29 cellular contexts compared by ENCODE assay signal in genomic region chr6:157625764-157626163, GRCh38.
DNase-seq lines count a peak whose midpoint lies in the region; ATAC-seq and TF ChIP-seq lines count a peak whose summit lies in the region.
"Had no signal": no experiment of that assay in that cellular context is flagged by ENCODE, and none has a peak within 500 bp of the region (broad histone marks: within the 10 kb centered on the region; RNA-seq: fewer than 3 reads in every experiment).

No MANE protein-coding gene starts in this region.

- H3K4me1 ChIP-seq in ovary (ENCODE audit: insufficient read depth): no peaks in the 10 kb centered on the region
- H3K4me1 ChIP-seq in spleen: peaks cover 0 to 12% (median 0%) of the 10 kb centered on the region in 6 donors
- H3K4me1 ChIP-seq: body of pancreas, stomach had no signal

- TF ChIP-seq POLR2A in ovary (IDR thresholded peaks at IDR 0.05) (no peak), spleen (IDR thresholded peaks at IDR 0.05) (no peak)

- H3K36me3 Mint-ChIP-seq in IgD-negative memory B cell: peaks cover 15% of the 10 kb centered on the region

- ATAC-seq in GM21390 (IDR thresholded peaks at IDR 0.05; ENCODE audit: unreplicated experiment): no peak
- ATAC-seq: A549; activated CD8-positive, alpha-beta T cell treated with anti-CD3 and anti-CD28 coated beads, Interleukin-2, amount 10 ng/mL, durations not matched to agents 7 days and 5 days; body of pancreas; HCT116 had no signal

- peak; percentile 33 for DNase-seq in AG08395 (ENCODE audit: low spot score)
- peak; percentile 60 for DNase-seq in fibroblast of peridontal ligament (ENCODE audit: extremely low read depth)
- peak in 1 of 5 donors; percentile 39 for DNase-seq in ovary
- DNase-seq in glomerular visceral epithelial cell (ENCODE audit: extremely low spot score): no peak
- DNase-seq in HPDE6-E6E7 (ENCODE audit: extremely low spot score): no peak
- no peak for DNase-seq in spleen
- DNase-seq: activated CD4-positive, alpha-beta T cell treated with anti-CD3 and anti-CD28 coated beads for 4 hours; activated CD8-positive, alpha-beta T cell treated with anti-CD3 and anti-CD28 coated beads, Interleukin-2, amount 10 ng/mL, durations not matched to agents 7 days and 5 days; activated naive CD4-positive, alpha-beta T cell treated with anti-CD3 and anti-CD28 coated beads for 36 hours; adrenal gland; body of pancreas; DMS 273 treated with DMSO at 0.1 percent for 48 hours; EL; erythroblast; NCI-H446; NCI-H774; SHP77 treated with DMSO at 0.1 percent for 48 hours; stomach had no signal

- H3K27me3 ChIP-seq in ovary: no peaks in the 10 kb centered on the region
- H3K27me3 ChIP-seq in spleen (replicated peaks in 1 of 7): no peaks in the 10 kb centered on the region
- H3K27me3 ChIP-seq: adrenal gland, BLaER1, body of pancreas, hepatocyte, right atrium auricular region, stomach, tibial nerve had no signal

- no peak for TF ChIP-seq EP300 in ovary (IDR thresholded peaks at IDR 0.05)

- H3K9me3 ChIP-seq in ovary (no peaks in the 10 kb centered on the region), spleen (peaks cover 0 to 7% (median 0%) of the 10 kb centered on the region in 8 donors)
- H3K9me3 ChIP-seq: A549, adrenal gland, body of pancreas, right atrium auricular region, stomach, tibial nerve had no signal

- H3K27me3 Mint-ChIP-seq in IgD-negative memory B cell: no peaks in the 10 kb centered on the region

- TF ChIP-seq CTCF in ovary (IDR thresholded peaks at IDR 0.05) (no peak), spleen (IDR thresholded peaks at IDR 0.05 in 8 of 11, conservative IDR thresholded peaks at IDR 0.05 in 3 of 11) (no peak)

- peak overlapping the region in 2 of 4 donors; percentile 39 to 74 for H3K4me3 Mint-ChIP-seq in IgD-negative memory B cell
- H3K4me3 Mint-ChIP-seq: activated CD8-positive, alpha-beta T cell treated with anti-CD3 and anti-CD28 coated beads, Interleukin-2, amount 10 ng/mL, durations not matched to agents 7 days and 5 days; activated naive CD4-positive, alpha-beta T cell treated with anti-CD3 and anti-CD28 coated beads for 36 hours; T-helper 2 cell treated with Interferon-gamma antibody and Interleukin-4, amounts not matched to agents 5 μg/mL and 100 μg/mL, for 36 hours had no signal

- peaks cover 1 to 4% (median 2%) of the 10 kb centered on the region in 3 donors for H3K9me3 Mint-ChIP-seq in IgD-negative memory B cell

- no peaks in the 10 kb centered on the region for H3K36me3 ChIP-seq in ovary
- no peaks in the 10 kb centered on the region for H3K36me3 ChIP-seq in spleen
- H3K36me3 ChIP-seq: adrenal gland, BLaER1, right atrium auricular region, stomach, tibial nerve had no signal

- H3K4me1 Mint-ChIP-seq in IgD-negative memory B cell: peaks cover 23 to 26% (median 26%) of the 10 kb centered on the region in 3 donors

- intact Hi-C loops in ovary (cut with DNase I): no loop called here
- intact Hi-C loops in spleen (cut with DNase I; ENCODE audit: low total_unique reads): no loop called here

- H3K4me3 ChIP-seq in ovary: peak overlapping the region; percentile 20
- no peak overlapping the region for H3K4me3 ChIP-seq in spleen
- H3K4me3 ChIP-seq: A549, adrenal gland, BLaER1, body of pancreas, hepatocyte, right atrium auricular region, stomach, tibial nerve had no signal

- WGBS in ovary, 3 donors: 12 to 26% (median 16%) methylated on average over 10 of the region's 10 CpGs
- WGBS in spleen, 5 donors: 83 to 95% (median 89%) methylated on average over 10 of the region's 10 CpGs

- H3K27ac Mint-ChIP-seq in IgD-negative memory B cell: peak overlapping the region in 2 of 3 donors; percentile 24 to 95
- H3K27ac Mint-ChIP-seq: activated CD8-positive, alpha-beta T cell treated with anti-CD3 and anti-CD28 coated beads, Interleukin-2, amount 10 ng/mL, durations not matched to agents 7 days and 5 days; activated naive CD4-positive, alpha-beta T cell treated with anti-CD3 and anti-CD28 coated beads for 36 hours; T-helper 2 cell treated with Interferon-gamma antibody and Interleukin-4, amounts not matched to agents 5 μg/mL and 100 μg/mL, for 36 hours had no signal

- H3K27ac ChIP-seq in ovary: peak overlapping the region in 1 of 2 donors; percentile 47
- H3K27ac ChIP-seq in spleen: no peak overlapping the region
- H3K27ac ChIP-seq: A549, adrenal gland, BLaER1, body of pancreas, hepatocyte, parathyroid adenoma, right atrium auricular region, stomach, VCaP had no signal

Comparison
In these comparisons a context has a peak if more than half of its experiments do, and no peak if none do; other contexts are left out.
1. DNase-seq: peak in AG08395 (single experiment) and fibroblast of peridontal ligament (single experiment); none in glomerular visceral epithelial cell (single experiment), HPDE6-E6E7 (single experiment) and spleen (single experiment).